In genomic region chr15:92917606-92918407, GRCh38 we compare ENCODE assay signal across 8 cellular contexts. TPM values are rescaled to one million over a fixed set of nuclear protein-coding genes. Genes with fewer than 3 reads are reported as not detected.
DNase-seq lines count a peak whose midpoint lies in the region; ATAC-seq, FAIRE-seq and TF ChIP-seq lines count a peak whose summit lies in the region.

No MANE protein-coding gene starts in this region.

- FAIRE-seq in G401.6 (lab: Jason Lieb, UNC), result peak; percentile 97
- FAIRE-seq in HepG2 (lab: Jason Lieb, UNC), result peak; percentile 71

- no peaks in the 10 kb centered on the region for H3K27me3 ChIP-seq in HepG2 (ENCODE audit: control insufficient read depth in 1 of 2, insufficient read depth in 2 of 2, low read length in 2 of 2)

- peak; percentile 81 for TF ChIP-seq RAD21 in HepG2 (CRISPR knock-in tag; IDR thresholded peaks at IDR 0.05)

- POLR2A ChIA-PET in HepG2 (lab: Yijun Ruan, JAX), result interaction anchor here (0.9 to 8.4 kb wide), 10 partner anchors 10 to 121 kb away, joined by 3 to 62 read pairs (median 8); partner anchors contain the start of gene CHD2

- H3K36me3 ChIP-seq in HepG2 (replicated peaks in 1 of 2; ENCODE audit: control insufficient read depth in 1 of 2, insufficient read depth in 2 of 2, low read length in 2 of 2), result peaks cover 7 to 23% of the 10 kb centered on the region in 2 experiments

- H3K79me2 ChIP-seq in HepG2 (ENCODE audit: insufficient read depth, low read length), result peaks cover 99% of the 10 kb centered on the region

- no peak for TF ChIP-seq POLR2A in HepG2 (IDR thresholded peaks at IDR 0.05; ENCODE audit: insufficient read depth in 1 of 2, low read depth in 2 of 2, low read length in 2 of 2)

- WGBS in HepG2 (ENCODE audit: low lambda C conversion rate), result 32% methylated on average over 11 of the region's 11 CpGs

- BruUV-seq in HepG2 (replicated peaks; lab: Mats Ljungman, UMichigan), result TSS peak; percentile 16

- no peaks in the 10 kb centered on the region for H3K9me3 ChIP-seq in HepG2 (ENCODE audit: low read length)

- TF ChIP-seq EP300 in HepG2 (IDR thresholded peaks at IDR 0.05; ENCODE audit: low read depth in 2 of 2, low read length in 2 of 2) (no peak), HepG2 (CRISPR knock-in tag; IDR thresholded peaks at IDR 0.05; ENCODE audit: borderline replicate concordance) (no peak)

- no peak overlapping the region for H3K4me3 ChIP-seq in HepG2 (replicated peaks in 1 of 3; ENCODE audit: insufficient read depth in 1 of 3, low read depth in 2 of 3, low read length in 3 of 3)

- DNase-seq in NCI-H748 (lab: John Stamatoyannopoulos, UW; ENCODE audit: unreplicated experiment) (peak; percentile 91), dermis microvascular lymphatic vessel endothelial cell (ENCODE audit: low read depth in 2 of 2) (peak; percentile 96 to 97), HepG2 (ENCODE audit: low spot score) (peak; percentile 87)
- peak; percentile 87 to 93 for DNase-seq in activated CD4-positive, alpha-beta T cell treated with anti-CD3 and anti-CD28 coated beads, Interleukin-2, amount 50 U/mL, for 24 hours (ENCODE audit: low read depth in 1 of 2, low spot score in 1 of 2)
- peak; percentile 93 to 96 for DNase-seq in stimulated activated CD4-positive, alpha-beta T cell treated with anti-CD3 and anti-CD28 coated beads, Interleukin-2, amount 100 ng/mL, for 48 hours

- no peak overlapping the region; the same call in 1 of the 2 replicates for H3K9ac ChIP-seq in HepG2 (ENCODE audit: insufficient read depth, low read depth, low read length)

- peaks cover 98% of the 10 kb centered on the region for H3K4me1 ChIP-seq in HepG2 (ENCODE audit: insufficient read depth, low read length)

- intact Hi-C loops in HepG2 (cut with micrococcal nuclease; ENCODE audit: unreplicated experiment), result loop anchor here (1.0 to 2.0 kb wide), 2 partner anchors 13 to 121 kb away; no protein-coding TSS in a partner anchor

- no peak overlapping the region for H2AFZ ChIP-seq in HepG2 (ENCODE audit: low read length)

- H4K20me1 ChIP-seq in HepG2 (ENCODE audit: insufficient read depth, low read length), result peaks cover 52% of the 10 kb centered on the region

- CTCF ChIA-PET in HepG2 (lab: Yijun Ruan, JAX; ENCODE audit: low intra/inter-chr PET ratio, low total read pairs), result interaction anchor here (1.3 to 3.0 kb wide), 3 partner anchors 108 to 121 kb away, joined by 4 to 22 read pairs (median 6); no protein-coding TSS in a partner anchor

- peak overlapping the region; percentile 60 for H3K27ac ChIP-seq in HepG2 (ENCODE audit: extremely low read length, insufficient read depth, low read length)

- peak overlapping the region; percentile 61 for H3K4me2 ChIP-seq in HepG2 (ENCODE audit: low read depth, low read length)

- in situ Hi-C loops in HepG2 (cut with HindIII; ENCODE audit: extremely low pct_ligation_motif_present, low pct_unique_long_range_greater_than_20kb), result no loop called here

- peak; percentile 84 for TF ChIP-seq CTCF in HepG2 (CRISPR knock-in tag; IDR thresholded peaks at IDR 0.05)

- ATAC-seq in HG03521 (IDR thresholded peaks at IDR 0.05; ENCODE audit: unreplicated experiment), result peak; percentile 36
- peak; percentile 39 for ATAC-seq in HepG2
- no peak for ATAC-seq in HG02588 (IDR thresholded peaks at IDR 0.05; ENCODE audit: unreplicated experiment)

TF ChIP-seq in HepG2, 621 proteins besides CTCF, POLR2A, EP300 and RAD21 (continues in another document):
- TF ChIP-seq FOXK2 (IDR thresholded peaks at IDR 0.05) (no peak), ZNF775 (CRISPR knock-in tag; IDR thresholded peaks at IDR 0.05; ENCODE audit: borderline replicate concordance) (no peak), ZBTB25 (CRISPR knock-in tag; IDR thresholded peaks at IDR 0.05) (no peak), ZNF382 (CRISPR knock-in tag; IDR thresholded peaks at IDR 0.05; ENCODE audit: borderline replicate concordance) (no peak), KLF16 (CRISPR knock-in tag; IDR thresholded peaks at IDR 0.05) (peak in 1 of 2 experiments; percentile 49; a peak in 1 of 4 replicates), ZHX2 (IDR thresholded peaks at IDR 0.05; ENCODE audit: low read depth) (peak; percentile 93), ZHX2 (CRISPR knock-in tag; IDR thresholded peaks at IDR 0.05; ENCODE audit: borderline replicate concordance) (no peak)

RNA-seq across cellular contexts. Expression of gene CHD2, which starts 17.7 kb away (rescaled TPM):
- total RNA-seq in dermis microvascular lymphatic vessel endothelial cell (40.2 and 47.4 TPM in 2 replicates), HepG2 (2016; rRNA removed; fragmentation: Illumina TruSeq; extraction: Trizol) (47.3 and 54.1 TPM in 2 replicates)
- total RNA-seq in HepG2 (2016; cell fraction: cytosol; rRNA removed; fragmentation: Illumina TruSeq; extraction: Trizol; ENCODE audit: low read depth), result 130 and 158 TPM in 2 replicates
- total RNA-seq in HepG2 (2016; cell fraction: insoluble cytoplasmic fraction; rRNA removed; fragmentation: Illumina TruSeq; extraction: Trizol), result 50.1 and 51.1 TPM in 2 replicates
- 43.6 and 53.4 TPM in 2 replicates for total RNA-seq in HepG2 (2016; cell fraction: membrane; rRNA removed; fragmentation: Illumina TruSeq; extraction: Trizol)
- 176 and 185 TPM in 2 replicates for total RNA-seq in HepG2 (2016; cell fraction: nucleus; rRNA removed; fragmentation: Illumina TruSeq; extraction: Trizol)
- 54.0 and 71.7 TPM in 2 replicates for polyA plus RNA-seq in HepG2 (2011; rRNA removed)
- 36.6 and 46.4 TPM in 2 replicates for polyA plus RNA-seq in HepG2 (2011; cell fraction: cytosol; rRNA removed)
- polyA plus RNA-seq in HepG2 (2011; cell fraction: nucleus; rRNA removed), result 160 and 205 TPM in 2 replicates
- polyA plus RNA-seq in HepG2 (2012), result 51.4 and 60.1 TPM in 2 replicates
- polyA plus RNA-seq in HepG2 (2016; cell fraction: cytosol; fragmentation: Illumina TruSeq; extraction: Trizol; ENCODE audit: low read depth), result 2.6 and 2.7 TPM in 2 replicates
- 33.4 and 39.2 TPM in 2 replicates for polyA plus RNA-seq in HepG2 (2016; cell fraction: insoluble cytoplasmic fraction; fragmentation: Illumina TruSeq; extraction: Trizol; ENCODE audit: low read depth)
- 5.7 and 7.2 TPM in 2 replicates for polyA plus RNA-seq in HepG2 (2016; cell fraction: membrane; fragmentation: Illumina TruSeq; extraction: Trizol; ENCODE audit: low read depth)
- 104 and 120 TPM in 2 replicates for polyA plus RNA-seq in HepG2 (2016; cell fraction: nucleus; fragmentation: Illumina TruSeq; extraction: Trizol; ENCODE audit: insufficient read depth, low read depth)
- 70.2 and 75.7 TPM in 2 replicates for polyA minus RNA-seq in HepG2 (2011; rRNA and poly(A)+ RNA removed; ENCODE audit: low replicate concordance)
- 53.5 and 70.4 TPM in 2 replicates for polyA minus RNA-seq in HepG2 (2011; cell fraction: cytosol; rRNA and poly(A)+ RNA removed)
- polyA minus RNA-seq in HepG2 (2011; cell fraction: nucleus; rRNA and poly(A)+ RNA removed), result 605 and 632 TPM in 2 replicates
